ENCODE assay signal across 12 cellular contexts in genomic region chr4:70613182-70613892, GRCh38. TPM values are rescaled to one million over a fixed set of nuclear protein-coding genes. Genes with fewer than 3 reads are reported as not detected.
DNase-seq lines count a peak whose midpoint lies in the region; ATAC-seq and TF ChIP-seq lines count a peak whose summit lies in the region.
"Had no signal": no experiment of that assay in that cellular context is flagged by ENCODE, and none has a peak within 500 bp of the region (broad histone marks: within the 10 kb centered on the region; RNA-seq: fewer than 3 reads in every experiment).

No MANE protein-coding gene starts in this region.

- DNase-seq in stimulated activated naive CD8-positive, alpha-beta T cell treated with anti-CD3 and anti-CD28 coated beads, Interleukin-15, Interleukin-2, amounts not matched to agents 100 U/mL and 50 U/mL, for 24 hours = no peak
- no peak for DNase-seq in stimulated activated naive CD8-positive, alpha-beta T cell treated with anti-CD3 and anti-CD28 coated beads, Interleukin-15, amount 100 ng/mL, for 72 hours
- DNase-seq in fibroblast of lung (ENCODE audit: low read depth in 2 of 2) = no peak
- DNase-seq in mucosa of gallbladder (ENCODE audit: low spot score) = no peak
- no peak for DNase-seq in activated CD8-positive, alpha-beta memory T cell treated with anti-CD3 and anti-CD28 coated beads, Interleukin-2, amount 50 U/mL, for 48 hours
- DNase-seq in occipital lobe (lab: John Stamatoyannopoulos, UW) = no peak
- DNase-seq: activated effector memory CD4-positive, alpha-beta T cell treated with anti-CD3 and anti-CD28 coated beads, Interleukin-2, amount 50 U/mL, for 16 hours; right lobe of liver had no signal

- WGBS in urinary bladder = 10% methylated on average over 7 of the region's 7 CpGs

- H3K27me3 Mint-ChIP-seq in stimulated activated naive CD8-positive, alpha-beta T cell treated with anti-CD3 and anti-CD28 coated beads, Interleukin-15, amount 100 ng/mL, for 72 hours = peaks cover 18% of the 10 kb centered on the region

- H3K79me2 ChIP-seq in fibroblast of lung (ENCODE audit: control insufficient read depth, insufficient read depth, low read length) = no peaks in the 10 kb centered on the region

- H3K27ac ChIP-seq in fibroblast of lung (ENCODE audit: insufficient read depth, low read length) (no peak overlapping the region), urinary bladder (ENCODE audit: low read depth) (no peak overlapping the region)
- H3K27ac ChIP-seq: right lobe of liver had no signal

- H3K4me2 ChIP-seq in fibroblast of lung (ENCODE audit: extremely low read depth, insufficient read depth, low read length) = peak overlapping the region; percentile 42

- no peak for TF ChIP-seq CTCF in fibroblast of lung (conservative IDR thresholded peaks at IDR 0.05 in 1 of 2, IDR thresholded peaks at IDR 0.05 in 1 of 2; ENCODE audit: low read depth in 1 of 2, low read length in 2 of 2)

- no peak overlapping the region for H3K4me3 Mint-ChIP-seq in stimulated activated naive CD8-positive, alpha-beta T cell treated with anti-CD3 and anti-CD28 coated beads, Interleukin-15, amount 100 ng/mL, for 72 hours
- H3K4me3 Mint-ChIP-seq: type B pancreatic cell had no signal

- H3K4me1 Mint-ChIP-seq in stimulated activated naive CD8-positive, alpha-beta T cell treated with anti-CD3 and anti-CD28 coated beads, Interleukin-15, amount 100 ng/mL, for 72 hours = peaks cover 10% of the 10 kb centered on the region

- H3K9ac ChIP-seq in fibroblast of lung (ENCODE audit: insufficient read depth, low read length) = no peak overlapping the region

- H3K4me3 ChIP-seq in fibroblast of lung (replicated peaks in 1 of 4; ENCODE audit: control extremely low read depth in 1 of 4, insufficient read depth in 1 of 4, low read depth in 3 of 4, low read length in 4 of 4) (peak overlapping the region; percentile 8 to 61 (median 30)), urinary bladder (ENCODE audit: low read depth, low read length) (peak overlapping the region; percentile 29)

- H3K27me3 ChIP-seq in fibroblast of lung (ENCODE audit: control insufficient read depth, insufficient read depth, low read length) = no peaks in the 10 kb centered on the region
- H3K27me3 ChIP-seq: right lobe of liver had no signal

- H4K20me1 ChIP-seq in fibroblast of lung (ENCODE audit: control insufficient read depth, extremely low read depth, insufficient read depth, low read length) = no peaks in the 10 kb centered on the region

- H2AFZ ChIP-seq in fibroblast of lung (ENCODE audit: low read length) = peak overlapping the region; percentile 42

- H3K4me1 ChIP-seq in fibroblast of lung (ENCODE audit: control insufficient read depth, extremely low read depth, insufficient read depth, low read length) (no peaks in the 10 kb centered on the region), urinary bladder (ENCODE audit: insufficient read depth) (no peaks in the 10 kb centered on the region)
- H3K4me1 ChIP-seq: right lobe of liver had no signal

- no peaks in the 10 kb centered on the region for H3K9me3 ChIP-seq in fibroblast of lung (ENCODE audit: control insufficient read depth, insufficient read depth, low read depth, low read length)
- H3K9me3 ChIP-seq: right lobe of liver had no signal

- H3K9me3 Mint-ChIP-seq in stimulated activated naive CD8-positive, alpha-beta T cell treated with anti-CD3 and anti-CD28 coated beads, Interleukin-15, amount 100 ng/mL, for 72 hours = no peaks in the 10 kb centered on the region
- H3K9me3 Mint-ChIP-seq: type B pancreatic cell had no signal

- no peak overlapping the region for H3K27ac Mint-ChIP-seq in stimulated activated naive CD8-positive, alpha-beta T cell treated with anti-CD3 and anti-CD28 coated beads, Interleukin-15, amount 100 ng/mL, for 72 hours
- H3K27ac Mint-ChIP-seq: type B pancreatic cell had no signal

- H3K36me3 ChIP-seq in fibroblast of lung (ENCODE audit: control insufficient read depth, insufficient read depth, low read length) = no peaks in the 10 kb centered on the region
- no peaks in the 10 kb centered on the region for H3K36me3 ChIP-seq in urinary bladder (ENCODE audit: insufficient read depth)
- H3K36me3 ChIP-seq: right lobe of liver had no signal

- ATAC-seq in stimulated activated naive CD8-positive, alpha-beta T cell treated with anti-CD3 and anti-CD28 coated beads, Interleukin-15, Interleukin-2, amounts not matched to agents 100 U/mL and 50 U/mL, for 24 hours = peak; percentile 47
- no peak for ATAC-seq in stimulated activated naive CD8-positive, alpha-beta T cell treated with anti-CD3 and anti-CD28 coated beads, Interleukin-15, amount 100 ng/mL, for 72 hours
- ATAC-seq in HG03159 (IDR thresholded peaks at IDR 0.05; ENCODE audit: unreplicated experiment) = peak; percentile 68

RNA-seq across cellular contexts. Expression of gene ENAM, which starts 15.2 kb away (rescaled TPM):
- total RNA-seq in fibroblast of lung = under 0.01 and 0.50 TPM in 2 replicates
- polyA plus RNA-seq in fibroblast of lung = 0.33 and 0.58 TPM in 2 replicates
- 0.08 and 0.70 TPM in 2 replicates for polyA plus RNA-seq in fibroblast of lung (2012)
- polyA minus RNA-seq in fibroblast of lung (ENCODE audit: low replicate concordance) = not detected in 2 replicates
- 0.32 TPM for total RNA-seq in urinary bladder
- 0.16 TPM for polyA plus RNA-seq in urinary bladder
- 9.6 TPM for total RNA-seq in mucosa of gallbladder
- not detected for total RNA-seq in occipital lobe
- total RNA-seq: glomerular endothelial cell had no signal

RNA-seq across cellular contexts. Expression of gene AMBN, which starts 21.3 kb away (rescaled TPM):
- not detected in 2 replicates for total RNA-seq in fibroblast of lung
- polyA plus RNA-seq in fibroblast of lung = not detected in 2 replicates
- polyA plus RNA-seq in fibroblast of lung (2012) = not detected in 2 replicates
- not detected in 2 replicates for polyA minus RNA-seq in fibroblast of lung (ENCODE audit: low replicate concordance)
- total RNA-seq in urinary bladder = not detected
- not detected for polyA plus RNA-seq in urinary bladder
- total RNA-seq in mucosa of gallbladder = not detected
- total RNA-seq in occipital lobe = not detected
- total RNA-seq: glomerular endothelial cell, right lobe of liver had no signal

RNA-seq across cellular contexts. Expression of gene JCHAIN, which starts 53.0 kb away (rescaled TPM):
- total RNA-seq in fibroblast of lung = 14.1 and 28.7 TPM in 2 replicates
- polyA plus RNA-seq in fibroblast of lung = 9.3 and 11.3 TPM in 2 replicates
- polyA plus RNA-seq in fibroblast of lung (2012) = 5.5 and 6.6 TPM in 2 replicates
- 0.48 and 9.7 TPM in 2 replicates for polyA minus RNA-seq in fibroblast of lung (ENCODE audit: low replicate concordance)
- total RNA-seq in urinary bladder = 4.5 TPM
- polyA plus RNA-seq in urinary bladder = 6.9 TPM
- 12.3 TPM for total RNA-seq in mucosa of gallbladder
- total RNA-seq in occipital lobe = not detected
- total RNA-seq: glomerular endothelial cell had no signal
